In genomic region chr2:189177441-189177840, GRCh38 we compare ENCODE assay signal across 12 cellular contexts. TPM values are rescaled to one million over a fixed set of nuclear protein-coding genes. Genes with fewer than 3 reads are reported as not detected.
DNase-seq lines count a peak whose midpoint lies in the region; ATAC-seq and TF ChIP-seq lines count a peak whose summit lies in the region.
"Had no signal": no experiment of that assay in that cellular context is flagged by ENCODE, and none has a peak within 500 bp of the region (broad histone marks: within the 10 kb centered on the region; RNA-seq: fewer than 3 reads in every experiment).

No MANE protein-coding gene starts in this region.

- H3K79me2 ChIP-seq in neural progenitor cell (ENCODE audit: low read depth) = no peaks in the 10 kb centered on the region

- peaks cover 28% of the 10 kb centered on the region for H3K4me1 Mint-ChIP-seq in neural progenitor cell

- no peaks in the 10 kb centered on the region for H3K9me3 Mint-ChIP-seq in neural progenitor cell

- H3K36me3 ChIP-seq in right atrium auricular region (no peaks in the 10 kb centered on the region), esophagus squamous epithelium (no peaks in the 10 kb centered on the region), neural progenitor cell (no peaks in the 10 kb centered on the region), vagina (no peaks in the 10 kb centered on the region)

- H3K27ac ChIP-seq in right atrium auricular region (no peak overlapping the region), esophagus squamous epithelium (peak overlapping the region in 2 of 4 donors; percentile 10 to 81), neural progenitor cell (no peak overlapping the region), vagina (peak overlapping the region; percentile 85)

- no peak overlapping the region for H3K4me2 ChIP-seq in neural progenitor cell

- H4K20me1 ChIP-seq in neural progenitor cell (ENCODE audit: low read depth) = no peaks in the 10 kb centered on the region

- no peak overlapping the region for H3K27ac Mint-ChIP-seq in neural progenitor cell

- H2AFZ ChIP-seq in neural progenitor cell (replicated peaks) = no peak overlapping the region

- intact Hi-C loops in Right ventricle myocardium superior (cut with DNase I) = no loop called here
- intact Hi-C loops in esophagus squamous epithelium (cut with DNase I) = no loop called here
- intact Hi-C loops in vagina (cut with DNase I) = no loop called here

- H3K9me3 ChIP-seq in right atrium auricular region = no peaks in the 10 kb centered on the region
- H3K9me3 ChIP-seq in esophagus squamous epithelium = no peaks in the 10 kb centered on the region
- H3K9me3 ChIP-seq in neural progenitor cell (ENCODE audit: low read depth) = no peaks in the 10 kb centered on the region
- H3K9me3 ChIP-seq in vagina = no peaks in the 10 kb centered on the region
- H3K9me3 ChIP-seq: mucosa of descending colon had no signal

- H3K4me1 ChIP-seq in right atrium auricular region (no peaks in the 10 kb centered on the region), esophagus squamous epithelium (peaks cover 0 to 19% (median 0%) of the 10 kb centered on the region in 3 donors), neural progenitor cell (peaks cover 23% of the 10 kb centered on the region), vagina (peaks cover 21% of the 10 kb centered on the region)

- no peak for TF ChIP-seq POLR2A in esophagus squamous epithelium (IDR thresholded peaks at IDR 0.05)
- TF ChIP-seq POLR2A in vagina (IDR thresholded peaks at IDR 0.05) = no peak

- H3F3A ChIP-seq in neural progenitor cell (ENCODE audit: low read depth) = peaks cover 13% of the 10 kb centered on the region

- H3K27me3 ChIP-seq in right atrium auricular region (no peaks in the 10 kb centered on the region), esophagus squamous epithelium (no peaks in the 10 kb centered on the region), neural progenitor cell (no peaks in the 10 kb centered on the region), vagina (no peaks in the 10 kb centered on the region)

- H3K36me3 Mint-ChIP-seq in neural progenitor cell = no peaks in the 10 kb centered on the region

- 66 to 76% methylated on average over 3 of the region's 3 CpGs for WGBS in esophagus squamous epithelium, 2 donors

- peak overlapping the region; percentile 92 for H3K4me3 Mint-ChIP-seq in neural progenitor cell

- TF ChIP-seq CTCF in right atrium auricular region (IDR thresholded peaks at IDR 0.05) = no peak
- TF ChIP-seq CTCF in esophagus squamous epithelium (IDR thresholded peaks at IDR 0.05) = no peak
- no peak for TF ChIP-seq CTCF in neural progenitor cell (IDR thresholded peaks at IDR 0.05)
- no peak for TF ChIP-seq CTCF in vagina (IDR thresholded peaks at IDR 0.05)

- H3K9ac ChIP-seq in neural progenitor cell = no peak overlapping the region

- H3K27me3 Mint-ChIP-seq in neural progenitor cell (ENCODE audit: insufficient read depth, low read depth) = no peaks in the 10 kb centered on the region

- ATAC-seq in Right ventricle myocardium superior (ENCODE audit: poor library complexity) = no peak
- ATAC-seq in GM19324 (IDR thresholded peaks at IDR 0.05; ENCODE audit: low FRiP score, unreplicated experiment) = no peak
- ATAC-seq: mucosa of descending colon had no signal

- H3K4me3 ChIP-seq in right atrium auricular region (peak overlapping the region; percentile 42 to 54), esophagus squamous epithelium (peak overlapping the region in 3 of 4 donors; percentile 53 to 65 (median 54)), neural progenitor cell (no peak overlapping the region), vagina (peak overlapping the region; percentile 54 to 62)
- H3K4me3 ChIP-seq: mucosa of descending colon had no signal

- DNase-seq in right atrium auricular region (ENCODE audit: low spot score) (no peak), Right ventricle myocardium superior (no peak), esophagus squamous epithelium (lab: John Stamatoyannopoulos, UW) (no peak), neural progenitor cell (ENCODE audit: low spot score) (no peak), vagina (ENCODE audit: extremely low spot score in 2 of 2) (no peak), SIG-M5 (lab: John Stamatoyannopoulos, UW) (no peak), GOT3 (lab: John Stamatoyannopoulos, UW) (no peak)
- DNase-seq: mucosa of descending colon; NCI-H1092 treated with DMSO at 0.1 percent for 48 hours; NCI-H82; stimulated activated naive CD4-positive, alpha-beta T cell had no signal

RNA-seq across cellular contexts. Expression of gene COL5A2, which starts 2.1 kb away (rescaled TPM):
- 10 to 100 TPM; 15.8 to 24.8 TPM for total RNA-seq in right atrium auricular region
- total RNA-seq in Right ventricle myocardium superior = 6.8 TPM
- total RNA-seq in esophagus squamous epithelium = 10 to 100 TPM in 3 of 4 donors, 1 to 10 TPM in 1; 5.6 to 34.3 (median 13.4) TPM
- total RNA-seq in neural progenitor cell (ENCODE audit: low replicate concordance) = 11.2 and 11.6 TPM in 2 replicates
- 33.1 TPM for total RNA-seq in vagina
